14 cellular contexts compared by ENCODE assay signal in genomic region chr11:33128739-33129138, GRCh38.
"Had no signal": no experiment of that assay in that cellular context is flagged by ENCODE, and none has a peak within 500 bp of the region (broad histone marks: within the 10 kb centered on the region; RNA-seq: fewer than 3 reads in every experiment).

No MANE protein-coding gene starts in this region.

- H3K9me3 Mint-ChIP-seq: activated naive CD4-positive, alpha-beta T cell treated with anti-CD3 and anti-CD28 coated beads for 36 hours; activated T-helper 17 cell treated with anti-CD3 and anti-CD28 coated beads, Interleukin-2, amount 50 U/mL, for 72 hours; neural crest cell; stimulated activated naive CD8-positive, alpha-beta T cell treated with anti-CD3 and anti-CD28 coated beads, Interleukin-15, amount 100 ng/mL, for 72 hours had no signal

- H3K4me1 ChIP-seq: pancreas, testis had no signal

- H3K27ac Mint-ChIP-seq: activated naive CD4-positive, alpha-beta T cell treated with anti-CD3 and anti-CD28 coated beads for 36 hours; activated T-helper 17 cell treated with anti-CD3 and anti-CD28 coated beads, Interleukin-2, amount 50 U/mL, for 72 hours; brain had no signal

- H3K36me3 ChIP-seq: pancreas had no signal

- H3K4me1 Mint-ChIP-seq: activated T-helper 17 cell treated with anti-CD3 and anti-CD28 coated beads, Interleukin-2, amount 50 U/mL, for 72 hours had no signal

- H3K27me3 ChIP-seq: pancreas, testis had no signal

- H3K27ac ChIP-seq: pancreas, testis had no signal

- H3K4me3 ChIP-seq: pancreas, testis had no signal

- DNase-seq: activated naive CD4-positive, alpha-beta T cell treated with anti-CD3 and anti-CD28 coated beads for 36 hours; amygdala; cerebellar nuclear complex; dermis blood vessel endothelial cell; left ventricle myocardium superior; pancreas; stimulated activated CD4-positive, alpha-beta T cell treated with anti-CD3 and anti-CD28 coated beads, Interleukin-15, amount 100 ng/mL, for 24 hours; stimulated activated CD4-positive, alpha-beta T cell treated with anti-CD3 and anti-CD28 coated beads, Interleukin-4, amount 100 ng/mL, for 24 hours; stimulated activated naive CD8-positive, alpha-beta T cell treated with anti-CD3 and anti-CD28 coated beads, Interleukin-15, amount 100 ng/mL, for 72 hours; SW 1271; testis had no signal

- ATAC-seq: activated T-helper 17 cell treated with anti-CD3 and anti-CD28 coated beads, Interleukin-2, amount 50 U/mL, for 72 hours; left ventricle myocardium superior; pancreas; stimulated activated naive CD8-positive, alpha-beta T cell treated with anti-CD3 and anti-CD28 coated beads, Interleukin-15, amount 100 ng/mL, for 72 hours had no signal

- H3K9me3 ChIP-seq: pancreas, testis had no signal

- H3K4me3 Mint-ChIP-seq: activated naive CD4-positive, alpha-beta T cell treated with anti-CD3 and anti-CD28 coated beads for 36 hours; activated T-helper 17 cell treated with anti-CD3 and anti-CD28 coated beads, Interleukin-2, amount 50 U/mL, for 72 hours; brain; neural crest cell had no signal
